In the genomic region with DNA sequence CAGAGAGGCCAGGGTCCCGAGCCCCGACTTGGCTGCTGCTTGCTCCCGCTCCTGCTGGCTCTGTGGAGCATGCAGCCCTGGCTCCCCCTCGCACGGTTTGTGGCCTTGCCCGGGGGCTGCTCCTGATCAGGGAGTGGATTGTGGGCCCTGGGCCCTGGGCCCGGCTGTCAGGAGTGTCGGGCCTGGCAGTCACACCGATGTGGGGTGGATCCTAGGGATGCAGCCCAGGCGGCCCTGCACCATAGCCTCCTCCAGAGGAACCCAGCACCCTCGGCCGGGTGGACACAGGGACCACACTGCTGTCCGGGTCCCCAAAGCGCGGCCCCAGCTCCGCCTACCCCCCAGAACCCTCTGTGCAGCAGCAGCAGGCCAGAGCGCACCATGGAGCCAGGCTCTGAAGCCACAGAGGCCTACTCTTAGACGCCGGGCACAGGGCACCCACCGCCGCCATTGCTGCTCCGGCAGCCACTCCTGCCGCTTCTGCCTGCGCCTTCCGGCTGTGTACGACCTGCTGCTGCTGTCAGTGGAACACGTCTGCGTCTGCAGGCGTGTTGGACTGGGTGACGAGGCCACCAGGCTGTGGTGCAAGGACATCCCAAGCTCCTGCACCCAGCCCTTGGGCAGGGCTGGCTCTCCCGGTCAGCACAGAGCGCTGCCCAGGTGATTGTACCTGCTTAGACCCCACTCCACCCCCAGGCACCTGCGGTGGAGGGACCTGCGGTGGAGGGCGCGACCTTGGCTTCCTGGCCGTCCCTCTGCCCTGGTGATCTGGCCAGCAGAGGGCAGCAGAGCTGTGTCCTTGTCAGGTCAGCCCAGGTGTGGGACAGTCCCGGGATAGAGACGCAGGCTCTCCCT, we compare ENCODE assay signal across 8 cellular contexts. TPM values are rescaled to one million over a fixed set of nuclear protein-coding genes. Genes with fewer than 3 reads are reported as not detected.
DNase-seq lines count a peak whose midpoint lies in the region; ATAC-seq and TF ChIP-seq lines count a peak whose summit lies in the region.

No MANE protein-coding gene starts in this region.

- DNase-seq in CMK (ENCODE audit: low read depth), result peak; percentile 55
- peak; percentile 42 to 90 for DNase-seq in HAP-1 (ENCODE audit: low spot score in 2 of 2)
- DNase-seq in Panc1 (ENCODE audit: low read depth, low spot score), result peak; percentile 35
- DNase-seq in activated T-helper 1 cell treated with anti-CD3 and anti-CD28 coated beads, Interleukin-2, amount 50 U/mL, for 16 hours (ENCODE audit: low read depth in 1 of 2, low spot score in 1 of 2), result peak; percentile 66 to 79
- peak; percentile 81 for DNase-seq in fibroblast of villous mesenchyme (ENCODE audit: low read depth)
- peak; percentile 98 for DNase-seq in osteoblast (ENCODE audit: insufficient read length, low spot score, missing footprints)
- peak; percentile 87 for DNase-seq in type B pancreatic cell (ENCODE audit: extremely low spot score, unreplicated experiment)

- H3K9me3 Mint-ChIP-seq in type B pancreatic cell, result no peaks in the 10 kb centered on the region

- ATAC-seq in Panc1 (peak; percentile 85), HG02588 (IDR thresholded peaks at IDR 0.05; ENCODE audit: unreplicated experiment) (no peak)

- no peaks in the 10 kb centered on the region for H3K9me3 ChIP-seq in HAP-1
- H3K9me3 ChIP-seq in Panc1 (ENCODE audit: control insufficient read depth, insufficient read depth, low read depth, low read length), result no peaks in the 10 kb centered on the region
- H3K9me3 ChIP-seq in osteoblast (ENCODE audit: low read depth, low read length), result no peaks in the 10 kb centered on the region

- intact Hi-C loops in Panc1 (cut with micrococcal nuclease; ENCODE audit: unreplicated experiment), result loop anchor here (2.0 kb wide), 1 partner anchor 179 kb away; no protein-coding TSS in a partner anchor

- peak; percentile 90 for TF ChIP-seq CTCF in Panc1 (IDR thresholded peaks at IDR 0.05)
- TF ChIP-seq CTCF in fibroblast of villous mesenchyme (IDR thresholded peaks at IDR 0.05; ENCODE audit: insufficient read depth, low read depth, low read length), result peak; percentile 93
- TF ChIP-seq CTCF in osteoblast (IDR thresholded peaks at IDR 0.05; ENCODE audit: extremely low read depth, low read depth, low read length), result peak; percentile 84
- TF ChIP-seq CTCF in type B pancreatic cell (conservative IDR thresholded peaks at IDR 0.05), result peak; percentile 95

- in situ Hi-C loops in HAP-1 (cut with MboI; ENCODE audit: low sequenced_read_pairs) (loop anchor here (5.0 kb wide), 1 partner anchor 188 kb away; no protein-coding TSS in a partner anchor), Panc1 (cut with HindIII; ENCODE audit: low pct_unique_long_range_greater_than_20kb, low sequenced_read_pairs) (no loop called here)

- H3K27me3 ChIP-seq in HAP-1 (ENCODE audit: low read depth) (no peaks in the 10 kb centered on the region), Panc1 (ENCODE audit: control insufficient read depth, insufficient read depth, low read length) (no peaks in the 10 kb centered on the region), osteoblast (ENCODE audit: insufficient read depth, low read length) (no peaks in the 10 kb centered on the region)

- H3K27ac ChIP-seq in Panc1 (ENCODE audit: low read length) (no peak overlapping the region), osteoblast (ENCODE audit: low read depth, low read length) (no peak overlapping the region)

- peaks cover 57% of the 10 kb centered on the region for H4K20me1 ChIP-seq in osteoblast (ENCODE audit: insufficient read depth, low read length)

- CTCF ChIA-PET in Panc1 (lab: Charles Lee), result interaction anchor here (0.7 to 1.3 kb wide), 4 partner anchors 127 to 191 kb away, joined by 3 to 17 read pairs (median 4); no protein-coding TSS in a partner anchor

- no peak overlapping the region for H3K4me3 ChIP-seq in HAP-1
- no peak overlapping the region for H3K4me3 ChIP-seq in Panc1 (ENCODE audit: low read depth in 2 of 2, low read length in 2 of 2)
- H3K4me3 ChIP-seq in fibroblast of villous mesenchyme (ENCODE audit: low read depth, low read length), result no peak overlapping the region
- no peak overlapping the region for H3K4me3 ChIP-seq in osteoblast (ENCODE audit: insufficient read depth, low read length)

- H3K4me1 ChIP-seq in HAP-1 (no peaks in the 10 kb centered on the region), Panc1 (ENCODE audit: control insufficient read depth, insufficient read depth, low read length) (peaks cover 33% of the 10 kb centered on the region), osteoblast (ENCODE audit: insufficient read depth, low read length) (no peaks in the 10 kb centered on the region)

- no peak overlapping the region for H3K27ac Mint-ChIP-seq in type B pancreatic cell

- no TSS peak for BruUV-seq in Panc1 (replicated peaks; lab: Mats Ljungman, UMichigan)

- H3K36me3 ChIP-seq in HAP-1 (replicated peaks) (peaks cover 37% of the 10 kb centered on the region), Panc1 (ENCODE audit: control insufficient read depth, insufficient read depth, low read length) (no peaks in the 10 kb centered on the region), osteoblast (ENCODE audit: insufficient read depth, low read length) (peaks cover 15% of the 10 kb centered on the region)

- H2AFZ ChIP-seq in osteoblast (ENCODE audit: low read length), result no peak overlapping the region

- no peaks in the 10 kb centered on the region for H3K36me3 Mint-ChIP-seq in type B pancreatic cell

- no peaks in the 10 kb centered on the region for H3K27me3 Mint-ChIP-seq in type B pancreatic cell

- no peaks in the 10 kb centered on the region for H3K4me1 Mint-ChIP-seq in type B pancreatic cell (ENCODE audit: unreplicated experiment)

- no peak overlapping the region for H3K4me3 Mint-ChIP-seq in type B pancreatic cell

- POLR2A ChIA-PET in Panc1 (lab: Charles Lee), result no interaction called here

- no peak overlapping the region for H3K4me2 ChIP-seq in osteoblast (ENCODE audit: insufficient read depth, low read length)

- peaks cover 83% of the 10 kb centered on the region for H3K79me2 ChIP-seq in osteoblast (ENCODE audit: insufficient read depth, low read length)

RNA-seq across cellular contexts. Expression of a gene that starts 9.6 kb away (rescaled TPM):
- total RNA-seq in Panc1 (2021; ENCODE audit: unreplicated experiment), result 50.9 TPM
- polyA plus RNA-seq in Panc1 (2012; ENCODE audit: insufficient read length), result 59.8 TPM
- total RNA-seq in fibroblast of villous mesenchyme, result 12.1 and 16.4 TPM in 2 replicates
- 9.4 and 10.9 TPM in 2 replicates for total RNA-seq in osteoblast
- total RNA-seq in type B pancreatic cell (ENCODE audit: low replicate concordance), result 25.6 and 33.3 TPM in 2 replicates

RNA-seq across cellular contexts. Expression of a gene that starts 28.7 kb away (rescaled TPM):
- 3.0 TPM for total RNA-seq in Panc1 (2021; ENCODE audit: unreplicated experiment)
- polyA plus RNA-seq in Panc1 (2012; ENCODE audit: insufficient read length), result 3.4 TPM
- total RNA-seq in fibroblast of villous mesenchyme, result under 0.01 and 0.43 TPM in 2 replicates
- 13.3 and 15.2 TPM in 2 replicates for total RNA-seq in osteoblast
- 0.36 and 0.80 TPM in 2 replicates for total RNA-seq in type B pancreatic cell (ENCODE audit: low replicate concordance)

Comparison
In these comparisons a context has a peak if more than half of its experiments do, and no peak if none do; other contexts are left out.
1. DNase-seq: peak in every context shown above with its lines; median percentile 98 in osteoblast; 87 in type B pancreatic cell; 81 in fibroblast of villous mesenchyme; 72 in activated T-helper 1 cell treated with anti-CD3 and anti-CD28 coated beads, Interleukin-2, amount 50 U/mL, for 16 hours; 66 in HAP-1; 55 in CMK; 35 in Panc1.